In the genomic region with DNA sequence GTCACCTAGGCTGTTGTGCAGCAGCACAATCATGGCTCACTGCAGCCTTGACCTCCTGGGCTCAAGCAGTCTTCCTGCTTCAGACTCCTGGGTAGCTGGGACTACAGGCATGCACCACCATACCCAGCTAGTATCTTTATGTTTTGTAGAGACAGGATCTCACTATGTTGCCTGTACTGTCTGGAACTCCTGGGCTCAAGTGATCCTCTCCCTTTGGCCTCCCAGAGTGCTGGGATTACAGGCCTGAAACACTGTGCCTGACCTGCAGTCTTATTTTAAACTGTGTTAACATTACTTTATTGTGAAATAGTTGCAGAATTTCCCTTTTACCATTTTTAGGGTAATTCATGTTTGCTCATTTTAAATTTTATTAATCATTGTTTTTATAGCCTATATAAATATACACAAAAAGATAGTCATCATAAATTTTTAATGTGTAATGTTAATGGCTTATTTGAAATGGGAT, we compare ENCODE assay signal across 17 cellular contexts. TPM values are rescaled to one million over a fixed set of nuclear protein-coding genes. Genes with fewer than 3 reads are reported as not detected.
A peak's percentile ranks its signal among the peaks of the same experiment; 100 is the strongest.
DNase-seq lines count a peak whose midpoint lies in the region; ATAC-seq, FAIRE-seq and TF ChIP-seq lines count a peak whose summit lies in the region.
"Had no signal": no experiment of that assay in that cellular context is flagged by ENCODE, and none has a peak within 500 bp of the region (broad histone marks: within the 10 kb centered on the region; RNA-seq: fewer than 3 reads in every experiment).

No MANE protein-coding gene starts in this region.

- intact Hi-C loops in right lobe of liver (cut with DNase I): loop anchor here in 1 of 2 donors (10.0 kb wide), 1 partner anchor 99 kb away; no protein-coding TSS in a partner anchor

- ATAC-seq in activated naive CD8-positive, alpha-beta T cell treated with anti-CD3 and anti-CD28 coated beads, Interleukin-2, amount 50 U/mL, for 24 hours: peak; percentile 16
- ATAC-seq in right lobe of liver: peak; percentile 17 to 36 (median 33)

- H3K36me3 ChIP-seq in ACC112 (ENCODE audit: insufficient read depth, low read length) (no peaks in the 10 kb centered on the region), right lobe of liver (no peaks in the 10 kb centered on the region)
- H3K36me3 ChIP-seq: heart right ventricle had no signal

- no peaks in the 10 kb centered on the region for H3K9me3 ChIP-seq in right lobe of liver
- H3K9me3 ChIP-seq: heart right ventricle had no signal

- peak overlapping the region; percentile 48 for H3K27ac ChIP-seq in ACC112 (ENCODE audit: low read depth, low read length)
- H3K27ac ChIP-seq in right lobe of liver: peak overlapping the region; percentile 11 to 82 (median 72)
- H3K27ac ChIP-seq: heart right ventricle had no signal

- no peak overlapping the region for H3K4me3 Mint-ChIP-seq in activated naive CD8-positive, alpha-beta T cell treated with anti-CD3 and anti-CD28 coated beads, Interleukin-2, amount 50 U/mL, for 24 hours
- H3K4me3 Mint-ChIP-seq: stimulated activated naive B cell treated with anti-CD40 and anti-IgM and Interleukin-4, amounts not matched to agents 10 μg/mL and 1 μg/mL and 100 μg/mL, for 72 hours had no signal

- H3K27me3 Mint-ChIP-seq in activated naive CD8-positive, alpha-beta T cell treated with anti-CD3 and anti-CD28 coated beads, Interleukin-2, amount 50 U/mL, for 24 hours: no peaks in the 10 kb centered on the region
- H3K27me3 Mint-ChIP-seq: stimulated activated naive B cell treated with anti-CD40 and anti-IgM and Interleukin-4, amounts not matched to agents 10 μg/mL and 1 μg/mL and 100 μg/mL, for 72 hours had no signal

- no peaks in the 10 kb centered on the region for H3K9me3 Mint-ChIP-seq in activated naive CD8-positive, alpha-beta T cell treated with anti-CD3 and anti-CD28 coated beads, Interleukin-2, amount 50 U/mL, for 24 hours
- H3K9me3 Mint-ChIP-seq: stimulated activated naive B cell treated with anti-CD40 and anti-IgM and Interleukin-4, amounts not matched to agents 10 μg/mL and 1 μg/mL and 100 μg/mL, for 72 hours had no signal

- H3K4me1 ChIP-seq in ACC112 (ENCODE audit: control insufficient read depth, insufficient read depth, low read length, unreplicated experiment) (peaks cover 45% of the 10 kb centered on the region), right lobe of liver (peaks cover 0 to 64% (median 28%) of the 10 kb centered on the region in 4 donors)

- H3K4me3 ChIP-seq in ACC112 (ENCODE audit: low read depth, low read length) (no peak overlapping the region), right lobe of liver (no peak overlapping the region)
- H3K4me3 ChIP-seq: heart right ventricle, lung had no signal

- FAIRE-seq in G401.6 (lab: Jason Lieb, UNC): peak; percentile 65
- FAIRE-seq: GM19239 had no signal

- H3K27me3 ChIP-seq in ACC112 (ENCODE audit: insufficient read depth, low read length) (no peaks in the 10 kb centered on the region), right lobe of liver (no peaks in the 10 kb centered on the region)
- H3K27me3 ChIP-seq: heart right ventricle had no signal

- no peak for TF ChIP-seq POLR2A in right lobe of liver (IDR thresholded peaks at IDR 0.05)

- H3K36me3 Mint-ChIP-seq in activated naive CD8-positive, alpha-beta T cell treated with anti-CD3 and anti-CD28 coated beads, Interleukin-2, amount 50 U/mL, for 24 hours (ENCODE audit: low read depth): no peaks in the 10 kb centered on the region

- DNase-seq in activated naive CD8-positive, alpha-beta T cell treated with anti-CD3 and anti-CD28 coated beads, Interleukin-2, amount 50 U/mL, for 24 hours: no peak
- DNase-seq in right lobe of liver (no peak), OCI-M2 (lab: John Stamatoyannopoulos, UW; ENCODE audit: unreplicated experiment) (no peak), NCI-H446 treated with DMSO at 0.1 percent for 48 hours (lab: John Stamatoyannopoulos, UW) (no peak), NCI-H345 (lab: John Stamatoyannopoulos, UW) (no peak), MV-4-11 (lab: John Stamatoyannopoulos, UW) (no peak)
- DNase-seq: activated CD4-positive, alpha-beta T cell treated with anti-CD3 and anti-CD28 coated beads, Interleukin-2, amount 50 U/mL, for 4 hours; amygdala; H7; heart right ventricle; NCI-H1930; stimulated activated naive B cell treated with anti-CD40 and anti-IgM and Interleukin-4, amounts not matched to agents 10 μg/mL and 1 μg/mL and 100 μg/mL, for 72 hours; SW 1271 had no signal

- H2AFZ ChIP-seq in ACC112 (ENCODE audit: low read length, unreplicated experiment): no peak overlapping the region

- no peak for TF ChIP-seq CTCF in right lobe of liver (IDR thresholded peaks at IDR 0.05)

- peaks cover 72% of the 10 kb centered on the region for H3K4me1 Mint-ChIP-seq in activated naive CD8-positive, alpha-beta T cell treated with anti-CD3 and anti-CD28 coated beads, Interleukin-2, amount 50 U/mL, for 24 hours

- H3K27ac Mint-ChIP-seq in activated naive CD8-positive, alpha-beta T cell treated with anti-CD3 and anti-CD28 coated beads, Interleukin-2, amount 50 U/mL, for 24 hours: no peak overlapping the region
- H3K27ac Mint-ChIP-seq: stimulated activated naive B cell treated with anti-CD40 and anti-IgM and Interleukin-4, amounts not matched to agents 10 μg/mL and 1 μg/mL and 100 μg/mL, for 72 hours had no signal

- H3K79me2 ChIP-seq in ACC112 (ENCODE audit: control insufficient read depth, insufficient read depth, low read length, unreplicated experiment): peaks cover 90% of the 10 kb centered on the region

RNA-seq across cellular contexts. Expression of a gene that starts 24.6 kb away (rescaled TPM):
- total RNA-seq in right lobe of liver: 10 to 100 TPM; 28.3 to 55.7 (median 36.7) TPM
